Comparison of ENCODE assay signal across 2 cellular contexts in the genomic region with DNA sequence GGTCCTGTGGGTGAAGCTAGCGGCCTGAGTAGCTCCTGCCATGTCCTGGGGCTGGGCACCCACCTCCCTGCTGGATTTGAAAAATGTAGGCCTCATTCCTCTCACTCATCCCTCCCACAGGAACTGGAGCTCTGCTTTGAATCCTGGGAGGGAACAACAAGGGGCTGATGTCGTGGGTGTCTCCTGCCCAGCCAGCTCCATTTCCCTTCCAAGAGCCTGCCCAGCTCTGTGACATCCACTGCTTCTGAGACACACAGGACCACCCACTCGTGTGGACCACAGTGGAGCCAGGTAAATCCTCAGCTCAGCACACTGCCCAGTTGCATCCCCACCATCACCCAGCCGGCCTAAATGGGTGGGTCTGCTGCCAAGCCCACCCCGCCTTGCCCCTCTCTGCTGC.
TF ChIP-seq lines count a peak whose summit lies in the region.

No MANE protein-coding gene starts in this region.

TF ChIP-seq in HEK293, 187 proteins besides CTCF, POLR2A, EP300 and RAD21:
- TF ChIP-seq SP7 (tag by site-specific recombination; IDR thresholded peaks at IDR 0.05): no peak
- TF ChIP-seq ZNF169 (tag by site-specific recombination; IDR thresholded peaks at IDR 0.05): no peak
- TF ChIP-seq ZNF792 (tag by site-specific recombination; IDR thresholded peaks at IDR 0.05): no peak
- peak; percentile 24; the same call in 1 of the 2 replicates for TF ChIP-seq EGR2 (tag by site-specific recombination; IDR thresholded peaks at IDR 0.05; ENCODE audit: low read depth)
- peak; percentile 52 for TF ChIP-seq ZFHX2 (tag by site-specific recombination; conservative IDR thresholded peaks at IDR 0.05)
- TF ChIP-seq, protein P1, sequence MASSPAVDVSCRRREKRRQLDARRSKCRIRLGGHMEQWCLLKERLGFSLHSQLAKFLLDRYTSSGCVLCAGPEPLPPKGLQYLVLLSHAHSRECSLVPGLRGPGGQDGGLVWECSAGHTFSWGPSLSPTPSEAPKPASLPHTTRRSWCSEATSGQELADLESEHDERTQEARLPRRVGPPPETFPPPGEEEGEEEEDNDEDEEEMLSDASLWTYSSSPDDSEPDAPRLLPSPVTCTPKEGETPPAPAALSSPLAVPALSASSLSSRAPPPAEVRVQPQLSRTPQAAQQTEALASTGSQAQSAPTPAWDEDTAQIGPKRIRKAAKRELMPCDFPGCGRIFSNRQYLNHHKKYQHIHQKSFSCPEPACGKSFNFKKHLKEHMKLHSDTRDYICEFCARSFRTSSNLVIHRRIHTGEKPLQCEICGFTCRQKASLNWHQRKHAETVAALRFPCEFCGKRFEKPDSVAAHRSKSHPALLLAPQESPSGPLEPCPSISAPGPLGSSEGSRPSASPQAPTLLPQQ (tag by site-specific recombination; IDR thresholded peaks at IDR 0.05): no peak
- no peak for TF ChIP-seq HOXA7 (CRISPR knock-in tag; IDR thresholded peaks at IDR 0.05; ENCODE audit: borderline replicate concordance)
- TF ChIP-seq ZNF629 (tag by site-specific recombination; IDR thresholded peaks at IDR 0.05): no peak

TF ChIP-seq in H1, 55 proteins besides CTCF, POLR2A, EP300 and RAD21:
- no peak for TF ChIP-seq NANOG (IDR thresholded peaks at IDR 0.05; ENCODE audit: insufficient read depth, low read depth, low read length, poor library complexity, severe bottlenecking)
- TF ChIP-seq TBP (IDR thresholded peaks at IDR 0.05; ENCODE audit: low read depth, low read length): no peak
- TF ChIP-seq POLR2AphosphoS5 (IDR thresholded peaks at IDR 0.05; ENCODE audit: low read depth, low read length): no peak
- TF ChIP-seq RFX5 (IDR thresholded peaks at IDR 0.05; ENCODE audit: borderline replicate concordance, low read depth, low read length): no peak
- TF ChIP-seq ZNF274 (IDR thresholded peaks at IDR 0.05; ENCODE audit: borderline replicate concordance, extremely low read depth, low read length): no peak
- TF ChIP-seq BRCA1 (IDR thresholded peaks at IDR 0.05; ENCODE audit: low read depth, low read length): no peak
- no peak for TF ChIP-seq JUN (IDR thresholded peaks at IDR 0.05; ENCODE audit: low read depth, low read length)
- no peak for TF ChIP-seq GTF2F1 (IDR thresholded peaks at IDR 0.05; ENCODE audit: borderline replicate concordance, low read depth, low read length)
- TF ChIP-seq SP1 (IDR thresholded peaks at IDR 0.05; ENCODE audit: low read depth, low read length): no peak
- no peak for TF ChIP-seq JUND (IDR thresholded peaks at IDR 0.05; ENCODE audit: low read length)
- TF ChIP-seq CTBP2 (IDR thresholded peaks at IDR 0.05; ENCODE audit: borderline replicate concordance, insufficient read depth, insufficient read length, low read length): no peak
- no peak for TF ChIP-seq BACH1 (IDR thresholded peaks at IDR 0.05; ENCODE audit: low read length)
- TF ChIP-seq TAF7 (optimal IDR thresholded peaks at IDR 0.05; ENCODE audit: borderline replicate concordance, low read depth, low read length): no peak
- no peak for TF ChIP-seq ASH2L (IDR thresholded peaks at IDR 0.05; ENCODE audit: low read length)
- TF ChIP-seq RBBP5 (IDR thresholded peaks at IDR 0.05; ENCODE audit: borderline replicate concordance, low read depth, low read length): no peak
- TF ChIP-seq CEBPB (IDR thresholded peaks at IDR 0.05; ENCODE audit: low read depth, low read length): no peak
- TF ChIP-seq HDAC2 (IDR thresholded peaks at IDR 0.05; ENCODE audit: borderline replicate concordance in 1 of 2, low read depth in 2 of 2, low read length in 2 of 2): no peak
- TF ChIP-seq SIRT6 (IDR thresholded peaks at IDR 0.05; ENCODE audit: low read length): no peak
TF ChIP-seq in H1: peak in this region for 0.
